ENCODE assay signal across 18 cellular contexts in the genomic region with DNA sequence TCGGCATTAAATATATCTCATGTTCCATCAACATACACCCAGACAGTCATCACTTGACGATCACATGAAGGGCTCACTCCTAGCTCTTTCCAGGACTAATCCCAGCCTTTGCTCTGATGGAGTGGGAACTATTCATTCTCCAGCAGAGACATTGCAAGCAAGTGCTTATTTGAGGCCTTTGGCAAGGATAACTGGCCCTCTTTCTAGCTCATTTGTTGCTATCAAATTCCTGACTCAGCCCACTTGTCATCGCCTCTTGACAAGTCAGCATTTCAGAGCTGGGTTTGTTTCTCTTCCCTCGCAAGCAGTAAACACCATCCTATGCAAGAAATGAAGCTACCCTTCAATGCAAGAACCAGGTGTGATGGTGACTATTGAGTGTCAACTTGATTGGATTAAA.
"Had no signal": no experiment of that assay in that cellular context is flagged by ENCODE, and none has a peak within 500 bp of the region (broad histone marks: within the 10 kb centered on the region; RNA-seq: fewer than 3 reads in every experiment).

No MANE protein-coding gene starts in this region.

- H3K27me3 Mint-ChIP-seq: dendritic cell treated with granulocyte-macrophage colony-stimulating factor and Interleukin-4, amounts not matched to agents 40 ng/mL and 50 ng/mL, for 4 days; effector memory CD8-positive, alpha-beta T cell; naive thymus-derived CD4-positive, alpha-beta T cell; stimulated activated memory B cell treated with anti-CD40 and anti-IgM and Interleukin-4, amounts not matched to agents 10 μg/mL and 1 μg/mL and 100 μg/mL, for 72 hours; stimulated activated naive CD8-positive, alpha-beta T cell treated with anti-CD3 and anti-CD28 coated beads, Interleukin-15, Interleukin-2, amounts not matched to agents 100 ng/mL and 50 ng/mL, for 24 hours had no signal

- H3K36me3 ChIP-seq: esophagus muscularis mucosa, spleen, transverse colon had no signal

- H2AFZ ChIP-seq: hepatocyte had no signal

- H3K4me1 Mint-ChIP-seq: naive thymus-derived CD4-positive, alpha-beta T cell; stimulated activated memory B cell treated with anti-CD40 and anti-IgM and Interleukin-4, amounts not matched to agents 10 μg/mL and 1 μg/mL and 100 μg/mL, for 72 hours had no signal

- H3K27ac Mint-ChIP-seq: dendritic cell treated with granulocyte-macrophage colony-stimulating factor and Interleukin-4, amounts not matched to agents 40 ng/mL and 50 ng/mL, for 4 days; effector memory CD8-positive, alpha-beta T cell; naive thymus-derived CD4-positive, alpha-beta T cell; nephron progenitor cell; stimulated activated memory B cell treated with anti-CD40 and anti-IgM and Interleukin-4, amounts not matched to agents 10 μg/mL and 1 μg/mL and 100 μg/mL, for 72 hours; stimulated activated naive CD8-positive, alpha-beta T cell treated with anti-CD3 and anti-CD28 coated beads, Interleukin-15, Interleukin-2, amounts not matched to agents 100 ng/mL and 50 ng/mL, for 24 hours had no signal

- H3K27ac ChIP-seq: epithelial cell of prostate, esophagus muscularis mucosa, foreskin keratinocyte, hepatocyte, spleen, testis, transverse colon had no signal

- H3K9me3 Mint-ChIP-seq: nephron progenitor cell had no signal

- H3K79me2 ChIP-seq: hepatocyte had no signal

- H3K9me3 ChIP-seq: esophagus muscularis mucosa, testis had no signal

- H3K4me3 ChIP-seq: esophagus muscularis mucosa, hepatocyte, spleen, testis, transverse colon had no signal

- H3K4me2 ChIP-seq: hepatocyte had no signal

- H3K4me1 ChIP-seq: esophagus muscularis mucosa, foreskin keratinocyte, spleen, transverse colon had no signal

- DNase-seq: effector memory CD8-positive, alpha-beta T cell; foreskin keratinocyte; mammary epithelial cell; naive thymus-derived CD4-positive, alpha-beta T cell; nephron progenitor cell; spleen; stimulated activated CD4-positive, alpha-beta T cell treated with anti-CD3 and anti-CD28 coated beads, Interleukin-15, amount 100 ng/mL, for 24 hours; stimulated activated CD4-positive, alpha-beta T cell treated with anti-CD3 and anti-CD28 coated beads, Interleukin-1b, Interleukin-23, amount 100 ng/mL, for 48 hours; stimulated activated CD4-positive, alpha-beta T cell treated with anti-CD3 and anti-CD28 coated beads, Interleukin-4, amount 100 ng/mL, for 24 hours; testis; transverse colon had no signal

- ATAC-seq: effector memory CD8-positive, alpha-beta T cell; foreskin keratinocyte; naive thymus-derived CD4-positive, alpha-beta T cell; sciatic nerve; stimulated activated memory B cell treated with anti-CD40 and anti-IgM and Interleukin-4, amounts not matched to agents 10 μg/mL and 1 μg/mL and 100 μg/mL, for 72 hours had no signal

- H3K36me3 Mint-ChIP-seq: stimulated activated memory B cell treated with anti-CD40 and anti-IgM and Interleukin-4, amounts not matched to agents 10 μg/mL and 1 μg/mL and 100 μg/mL, for 72 hours had no signal

- H3K4me3 Mint-ChIP-seq: dendritic cell treated with granulocyte-macrophage colony-stimulating factor and Interleukin-4, amounts not matched to agents 40 ng/mL and 50 ng/mL, for 4 days; effector memory CD8-positive, alpha-beta T cell; naive thymus-derived CD4-positive, alpha-beta T cell; nephron progenitor cell; stimulated activated memory B cell treated with anti-CD40 and anti-IgM and Interleukin-4, amounts not matched to agents 10 μg/mL and 1 μg/mL and 100 μg/mL, for 72 hours; stimulated activated naive CD8-positive, alpha-beta T cell treated with anti-CD3 and anti-CD28 coated beads, Interleukin-15, Interleukin-2, amounts not matched to agents 100 ng/mL and 50 ng/mL, for 24 hours had no signal
